In genomic region chr12:20549115-20549719, GRCh38 we compare ENCODE assay signal across 9 cellular contexts.
DNase-seq lines count a peak whose midpoint lies in the region; FAIRE-seq and TF ChIP-seq lines count a peak whose summit lies in the region.
"Had no signal": no experiment of that assay in that cellular context is flagged by ENCODE, and none has a peak within 500 bp of the region (broad histone marks: within the 10 kb centered on the region; RNA-seq: fewer than 3 reads in every experiment).

No MANE protein-coding gene starts in this region.

- peak; percentile 73 for FAIRE-seq in kidney (lab: Jason Lieb, UNC)
- FAIRE-seq: GM18507 had no signal

- H3K36me3 ChIP-seq in A673 (ENCODE audit: insufficient read depth, low read length, poor library complexity, severe bottlenecking) (no peaks in the 10 kb centered on the region), kidney (ENCODE audit: control insufficient read depth in 1 of 2, insufficient read depth in 2 of 2, low read length in 2 of 2) (no peaks in the 10 kb centered on the region)

- TF ChIP-seq CTCF in A673 (conservative IDR thresholded peaks at IDR 0.05; ENCODE audit: low read depth, low read length) (peak; percentile 73), astrocyte of the spinal cord (IDR thresholded peaks at IDR 0.05; ENCODE audit: low read depth, low read length) (peak; percentile 83), kidney (IDR thresholded peaks at IDR 0.05; ENCODE audit: borderline replicate concordance, extremely low read depth, insufficient read depth) (peak; percentile 62)

- CTCF ChIA-PET in A673 (lab: Charles Lee) = interaction anchor here (0.5 to 1.0 kb wide), 6 partner anchors 13 to 1846 kb away, joined by 3 to 8 read pairs (median 4); no protein-coding TSS in a partner anchor
- CTCF ChIA-PET in HEK293T (lab: Yijun Ruan, JAX) = interaction anchor here (0.6 to 1.2 kb wide), 5 partner anchors 9 to 40 kb away, joined by 3 to 4 read pairs (median 3); no protein-coding TSS in a partner anchor

- no peaks in the 10 kb centered on the region for H3K4me1 Mint-ChIP-seq in immature natural killer cell

- intact Hi-C loops in A673 (cut with micrococcal nuclease; ENCODE audit: unreplicated experiment) = loop anchor here (5.0 to 10.0 kb wide), 2 partner anchors 82 to 424 kb away; no protein-coding TSS in a partner anchor
- intact Hi-C loops in kidney (cut with DNase I) = no loop called here

- DNase-seq in A673 (ENCODE audit: low spot score) (peak; percentile 55), HEK293T (ENCODE audit: extremely low spot score) (peak; percentile 20), astrocyte of the spinal cord (ENCODE audit: low read depth, low spot score) (peak; percentile 49), kidney (no peak), NCI-H2029 (lab: John Stamatoyannopoulos, UW) (no peak), immature natural killer cell (no peak), SIG-M5 treated with dmso at 0.1 percent for 504 hours (lab: John Stamatoyannopoulos, UW; ENCODE audit: unreplicated experiment) (no peak)
- no peak for DNase-seq in activated naive CD4-positive, alpha-beta T cell (lab: John Stamatoyannopoulos, UW)

- H3K27ac Mint-ChIP-seq in immature natural killer cell = no peak overlapping the region

- no peaks in the 10 kb centered on the region for H3K9me3 ChIP-seq in A673 (ENCODE audit: low read depth, low read length, poor library complexity, severe bottlenecking)
- H3K9me3 ChIP-seq in kidney (ENCODE audit: control insufficient read depth in 1 of 2, low read length in 2 of 2) = no peaks in the 10 kb centered on the region

- no peaks in the 10 kb centered on the region for H3K36me3 Mint-ChIP-seq in immature natural killer cell

- no peak overlapping the region for H3K4me3 Mint-ChIP-seq in immature natural killer cell

- H3K9me3 Mint-ChIP-seq in immature natural killer cell = no peaks in the 10 kb centered on the region

- no peaks in the 10 kb centered on the region for H3K4me1 ChIP-seq in A673 (ENCODE audit: insufficient read depth, low read length, poor library complexity, severe bottlenecking)
- peaks cover 0 to 3% of the 10 kb centered on the region in 2 donors for H3K4me1 ChIP-seq in kidney (ENCODE audit: control insufficient read depth in 1 of 2, insufficient read depth in 1 of 2, low read depth in 1 of 2, low read length in 2 of 2)

- H3K27me3 Mint-ChIP-seq in immature natural killer cell (ENCODE audit: low read depth in 3 of 3) = peaks cover 0 to 2% (median 0%) of the 10 kb centered on the region in 3 donors

- no peak overlapping the region for H3K4me3 ChIP-seq in A673 (ENCODE audit: low read depth, low read length, poor library complexity, severe bottlenecking)
- no peak overlapping the region for H3K4me3 ChIP-seq in astrocyte of the spinal cord (ENCODE audit: low read depth, low read length)
- no peak overlapping the region for H3K4me3 ChIP-seq in kidney (ENCODE audit: low read length in 2 of 2)

- peaks cover 14% of the 10 kb centered on the region for H3K27me3 ChIP-seq in A673 (replicated peaks; ENCODE audit: insufficient read depth, low read depth, low read length, poor library complexity)

- no TSS peak for BruUV-seq in A673 (replicated peaks; lab: Mats Ljungman, UMichigan)

- POLR2A ChIA-PET in A673 (lab: Charles Lee; ENCODE audit: low non-redundant PET) = no interaction called here
- POLR2A ChIA-PET in HEK293T (lab: Yijun Ruan, JAX) = no interaction called here

- in situ Hi-C loops in astrocyte of the spinal cord (cut with HindIII; ENCODE audit: low sequenced_read_pairs) = no loop called here

- H3K9ac ChIP-seq in kidney (ENCODE audit: low read length in 2 of 2) = no peak overlapping the region

- no peak overlapping the region for H3K27ac ChIP-seq in A673 (ENCODE audit: low read depth, low read length, poor library complexity, severe bottlenecking)
- H3K27ac ChIP-seq in kidney (ENCODE audit: low read depth in 2 of 2, low read length in 2 of 2) = no peak overlapping the region

TF ChIP-seq in HEK293T, 16 proteins besides CTCF, POLR2A, EP300 and RAD21:
- TF ChIP-seq FOXM1 (IDR thresholded peaks at IDR 0.05; ENCODE audit: borderline replicate concordance) (no peak), FOXA1 (IDR thresholded peaks at IDR 0.05) (no peak), ARNT (IDR thresholded peaks at IDR 0.05) (no peak), TARDBP (IDR thresholded peaks at IDR 0.05) (no peak), ZNF384 (IDR thresholded peaks at IDR 0.05) (no peak), BHLHE40 (IDR thresholded peaks at IDR 0.05; ENCODE audit: borderline replicate concordance) (no peak), L3MBTL2 (conservative IDR thresholded peaks at IDR 0.05) (no peak), FOXK2 (IDR thresholded peaks at IDR 0.05) (no peak), HDGF (IDR thresholded peaks at IDR 0.05; ENCODE audit: borderline replicate concordance) (no peak), SP1 (IDR thresholded peaks at IDR 0.05) (no peak)

Comparison
In these comparisons a context has a peak if more than half of its experiments do, and no peak if none do; other contexts are left out.
1. DNase-seq: peak in A673 (single experiment), HEK293T (single experiment) and astrocyte of the spinal cord (single experiment); none in kidney (single experiment), NCI-H2029 (single experiment), activated naive CD4-positive, alpha-beta T cell (0 of 4), immature natural killer cell (0 of 3) and SIG-M5 treated with dmso at 0.1 percent for 504 hours (single experiment).
2. Peak in every context shown above with its lines, with median percentiles within 50 percentile points of each other: CTCF ChIP-seq.